ENCODE assay signal across 14 cellular contexts in genomic region chr10:32906595-32906994, GRCh38. TPM values are rescaled to one million over a fixed set of nuclear protein-coding genes. Genes with fewer than 3 reads are reported as not detected.
DNase-seq lines count a peak whose midpoint lies in the region; ATAC-seq and TF ChIP-seq lines count a peak whose summit lies in the region.
"Had no signal": no experiment of that assay in that cellular context is flagged by ENCODE, and none has a peak within 500 bp of the region (broad histone marks: within the 10 kb centered on the region; RNA-seq: fewer than 3 reads in every experiment).

No MANE protein-coding gene starts in this region.

- H4K20me1 ChIP-seq in MM.1S (ENCODE audit: insufficient read depth, low read length), result no peaks in the 10 kb centered on the region

- no peaks in the 10 kb centered on the region for H3K27me3 ChIP-seq in MM.1S (replicated peaks; ENCODE audit: insufficient read depth, low read length)
- H3K27me3 ChIP-seq in dorsolateral prefrontal cortex, result no peaks in the 10 kb centered on the region

- no peak for TF ChIP-seq CTCF in MM.1S (IDR thresholded peaks at IDR 0.05; ENCODE audit: low read length)
- no peak for TF ChIP-seq CTCF in dorsolateral prefrontal cortex (IDR thresholded peaks at IDR 0.05 in 54 of 56, conservative IDR thresholded peaks at IDR 0.05 in 2 of 56; ENCODE audit: low read depth in 1 of 56, partially characterized antibody in 56 of 56)

- H3K4me3 Mint-ChIP-seq in activated T-cell treated with anti-CD3 and anti-CD28 coated beads, Interleukin-2, amount 50 U/mL, for 72 hours, result peak overlapping the region in 1 of 2 donors; percentile 68
- peak overlapping the region; percentile 27 for H3K4me3 Mint-ChIP-seq in activated T-helper 17 cell treated with anti-CD3 and anti-CD28 coated beads, Interleukin-2, amount 50 U/mL, for 72 hours
- H3K4me3 Mint-ChIP-seq: CD4-positive, alpha-beta T cell had no signal

- no peaks in the 10 kb centered on the region for H3K36me3 ChIP-seq in MM.1S (replicated peaks; ENCODE audit: insufficient read depth, low read length)

- H3K4me3 ChIP-seq in MM.1S (ENCODE audit: low read length), result 0 out of 2 replicates have a peak overlapping the region, but pooled peaks have one; percentile 9
- H3K4me3 ChIP-seq in dorsolateral prefrontal cortex, result no peak overlapping the region

- H3K27ac ChIP-seq in MM.1S (ENCODE audit: low read length) (no peak overlapping the region), dorsolateral prefrontal cortex (no peak overlapping the region)

- no peaks in the 10 kb centered on the region for H3K4me1 ChIP-seq in MM.1S (ENCODE audit: low read length)

- peak in 1 of 2 donors; percentile 54 for ATAC-seq in activated T-cell treated with anti-CD3 and anti-CD28 coated beads, Interleukin-2, amount 50 U/mL, for 72 hours (replicated peaks in 1 of 2)
- peak; percentile 21 for ATAC-seq in activated T-helper 17 cell treated with anti-CD3 and anti-CD28 coated beads, Interleukin-2, amount 50 U/mL, for 72 hours (replicated peaks)
- no peak for ATAC-seq in HG03457 (IDR thresholded peaks at IDR 0.05; ENCODE audit: unreplicated experiment)
- ATAC-seq: Right ventricle myocardium inferior, SK-N-SH treated with all-trans-retinoic acid at 6 μM for 48 hours had no signal

- H3F3A ChIP-seq in MM.1S (ENCODE audit: insufficient read depth, low read length), result no peaks in the 10 kb centered on the region

- H3K9me3 Mint-ChIP-seq in activated T-cell treated with anti-CD3 and anti-CD28 coated beads, Interleukin-2, amount 50 U/mL, for 72 hours, result no peaks in the 10 kb centered on the region
- no peaks in the 10 kb centered on the region for H3K9me3 Mint-ChIP-seq in activated T-helper 17 cell treated with anti-CD3 and anti-CD28 coated beads, Interleukin-2, amount 50 U/mL, for 72 hours
- H3K9me3 Mint-ChIP-seq: CD4-positive, alpha-beta T cell had no signal

- intact Hi-C loops in dorsolateral prefrontal cortex (cut with DNase I), result no loop called here

- no peak for DNase-seq in activated T-cell treated with anti-CD3 and anti-CD28 coated beads, Interleukin-2, amount 50 U/mL, for 72 hours
- DNase-seq in activated T-cell treated with anti-CD3 and anti-CD28 coated beads, Interleukin-2, amount 50 U/mL, for 1 hour, result no peak
- no peak for DNase-seq in MM.1S
- DNase-seq in midbrain (lab: John Stamatoyannopoulos, UW), result no peak
- no peak for DNase-seq in dorsolateral prefrontal cortex
- DNase-seq: AML-193; CD4-positive, alpha-beta T cell; DND-41; NCI-H1092; NCI-H1694 had no signal

- H3K4me2 ChIP-seq in MM.1S (ENCODE audit: low read depth, low read length), result peak overlapping the region; percentile 23; the same call in 1 of the 2 replicates

- H3K79me2 ChIP-seq in MM.1S (ENCODE audit: low read length), result no peaks in the 10 kb centered on the region

- H3K9ac ChIP-seq in MM.1S (ENCODE audit: low read length), result no peak overlapping the region; the same call in 1 of the 2 replicates

- H3K9me3 ChIP-seq in MM.1S (replicated peaks; ENCODE audit: insufficient read depth, low read length), result no peaks in the 10 kb centered on the region

- no peak overlapping the region for H2AFZ ChIP-seq in MM.1S (ENCODE audit: low read length)

- peak overlapping the region; percentile 82 for H3K27ac Mint-ChIP-seq in activated T-cell treated with anti-CD3 and anti-CD28 coated beads, Interleukin-2, amount 50 U/mL, for 72 hours
- H3K27ac Mint-ChIP-seq in activated T-helper 17 cell treated with anti-CD3 and anti-CD28 coated beads, Interleukin-2, amount 50 U/mL, for 72 hours, result peak overlapping the region; percentile 33
- H3K27ac Mint-ChIP-seq: CD4-positive, alpha-beta T cell had no signal

- peaks cover 3 to 6% of the 10 kb centered on the region in 2 donors for H3K36me3 Mint-ChIP-seq in activated T-cell treated with anti-CD3 and anti-CD28 coated beads, Interleukin-2, amount 50 U/mL, for 72 hours (ENCODE audit: insufficient read depth in 2 of 2)
- peaks cover 99% of the 10 kb centered on the region for H3K36me3 Mint-ChIP-seq in activated T-helper 17 cell treated with anti-CD3 and anti-CD28 coated beads, Interleukin-2, amount 50 U/mL, for 72 hours (ENCODE audit: low read depth)

- H3K4me1 Mint-ChIP-seq in activated T-cell treated with anti-CD3 and anti-CD28 coated beads, Interleukin-2, amount 50 U/mL, for 72 hours (ENCODE audit: low read depth), result no peaks in the 10 kb centered on the region
- peaks cover 4% of the 10 kb centered on the region for H3K4me1 Mint-ChIP-seq in activated T-helper 17 cell treated with anti-CD3 and anti-CD28 coated beads, Interleukin-2, amount 50 U/mL, for 72 hours

- H3K9me2 ChIP-seq in MM.1S (replicated peaks; ENCODE audit: insufficient read depth, low read length), result no peaks in the 10 kb centered on the region

- no peaks in the 10 kb centered on the region for H3K27me3 Mint-ChIP-seq in activated T-cell treated with anti-CD3 and anti-CD28 coated beads, Interleukin-2, amount 50 U/mL, for 72 hours (ENCODE audit: low read depth)
- H3K27me3 Mint-ChIP-seq in activated T-helper 17 cell treated with anti-CD3 and anti-CD28 coated beads, Interleukin-2, amount 50 U/mL, for 72 hours, result no peaks in the 10 kb centered on the region
- H3K27me3 Mint-ChIP-seq: CD4-positive, alpha-beta T cell had no signal

RNA-seq across cellular contexts. Expression of gene ITGB1, which starts 51.4 kb away (rescaled TPM):
- total RNA-seq in activated T-cell treated with anti-CD3 and anti-CD28 coated beads, Interleukin-2, amount 50 U/mL, for 72 hours, result 10 to 100 TPM; 52.3 to 91.2 TPM
- 100 to 1,000 TPM; 125 to 126 TPM for total RNA-seq in activated T-helper 17 cell treated with anti-CD3 and anti-CD28 coated beads, Interleukin-2, amount 50 U/mL, for 72 hours
- total RNA-seq in dorsolateral prefrontal cortex, result 100 to 1,000 TPM in 30 of 120 experiments, 10 to 100 TPM in 90; 45.5 to 146 (median 82.5) TPM
